In the genomic region with DNA sequence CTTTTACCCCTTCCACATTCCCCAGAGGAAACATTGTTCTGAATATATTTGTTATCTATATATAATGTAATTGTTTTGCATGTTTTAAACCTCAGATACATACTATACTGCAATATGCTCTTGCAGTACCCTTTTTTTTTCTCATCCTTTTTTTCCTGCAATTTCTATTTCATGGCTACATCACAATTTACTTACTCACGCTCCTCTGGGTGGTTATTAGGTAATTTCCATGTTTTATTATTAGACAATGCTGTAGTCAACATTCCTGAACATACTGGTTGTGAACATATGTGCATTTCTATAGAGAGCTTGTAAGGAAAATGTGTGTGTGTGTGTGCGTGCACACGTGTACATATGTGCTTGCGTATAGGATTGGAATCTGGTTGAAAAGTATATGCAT, we compare ENCODE assay signal across 1 cellular context.
TF ChIP-seq lines count a peak whose summit lies in the region.

No MANE protein-coding gene starts in this region.

TF ChIP-seq in SK-N-SH, 30 proteins besides CTCF, POLR2A, EP300 and RAD21 (continued from another document):
- TF ChIP-seq, protein P1, sequence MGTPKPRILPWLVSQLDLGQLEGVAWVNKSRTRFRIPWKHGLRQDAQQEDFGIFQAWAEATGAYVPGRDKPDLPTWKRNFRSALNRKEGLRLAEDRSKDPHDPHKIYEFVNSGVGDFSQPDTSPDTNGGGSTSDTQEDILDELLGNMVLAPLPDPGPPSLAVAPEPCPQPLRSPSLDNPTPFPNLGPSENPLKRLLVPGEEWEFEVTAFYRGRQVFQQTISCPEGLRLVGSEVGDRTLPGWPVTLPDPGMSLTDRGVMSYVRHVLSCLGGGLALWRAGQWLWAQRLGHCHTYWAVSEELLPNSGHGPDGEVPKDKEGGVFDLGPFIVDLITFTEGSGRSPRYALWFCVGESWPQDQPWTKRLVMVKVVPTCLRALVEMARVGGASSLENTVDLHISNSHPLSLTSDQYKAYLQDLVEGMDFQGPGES (IDR thresholded peaks at IDR 0.05; ENCODE audit: low read depth, low read length) = no peak
- TF ChIP-seq, protein P2, sequence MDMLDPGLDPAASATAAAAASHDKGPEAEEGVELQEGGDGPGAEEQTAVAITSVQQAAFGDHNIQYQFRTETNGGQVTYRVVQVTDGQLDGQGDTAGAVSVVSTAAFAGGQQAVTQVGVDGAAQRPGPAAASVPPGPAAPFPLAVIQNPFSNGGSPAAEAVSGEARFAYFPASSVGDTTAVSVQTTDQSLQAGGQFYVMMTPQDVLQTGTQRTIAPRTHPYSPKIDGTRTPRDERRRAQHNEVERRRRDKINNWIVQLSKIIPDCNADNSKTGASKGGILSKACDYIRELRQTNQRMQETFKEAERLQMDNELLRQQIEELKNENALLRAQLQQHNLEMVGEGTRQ (IDR thresholded peaks at IDR 0.05; ENCODE audit: borderline replicate concordance, low read depth, low read length) = no peak
- TF ChIP-seq, protein P3, sequence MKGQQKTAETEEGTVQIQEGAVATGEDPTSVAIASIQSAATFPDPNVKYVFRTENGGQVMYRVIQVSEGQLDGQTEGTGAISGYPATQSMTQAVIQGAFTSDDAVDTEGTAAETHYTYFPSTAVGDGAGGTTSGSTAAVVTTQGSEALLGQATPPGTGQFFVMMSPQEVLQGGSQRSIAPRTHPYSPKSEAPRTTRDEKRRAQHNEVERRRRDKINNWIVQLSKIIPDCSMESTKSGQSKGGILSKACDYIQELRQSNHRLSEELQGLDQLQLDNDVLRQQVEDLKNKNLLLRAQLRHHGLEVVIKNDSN (IDR thresholded peaks at IDR 0.05; ENCODE audit: borderline replicate concordance, low read depth) = no peak
- no peak for TF ChIP-seq GATA2 (CRISPR knock-in tag; IDR thresholded peaks at IDR 0.05)
- TF ChIP-seq, protein P4, sequence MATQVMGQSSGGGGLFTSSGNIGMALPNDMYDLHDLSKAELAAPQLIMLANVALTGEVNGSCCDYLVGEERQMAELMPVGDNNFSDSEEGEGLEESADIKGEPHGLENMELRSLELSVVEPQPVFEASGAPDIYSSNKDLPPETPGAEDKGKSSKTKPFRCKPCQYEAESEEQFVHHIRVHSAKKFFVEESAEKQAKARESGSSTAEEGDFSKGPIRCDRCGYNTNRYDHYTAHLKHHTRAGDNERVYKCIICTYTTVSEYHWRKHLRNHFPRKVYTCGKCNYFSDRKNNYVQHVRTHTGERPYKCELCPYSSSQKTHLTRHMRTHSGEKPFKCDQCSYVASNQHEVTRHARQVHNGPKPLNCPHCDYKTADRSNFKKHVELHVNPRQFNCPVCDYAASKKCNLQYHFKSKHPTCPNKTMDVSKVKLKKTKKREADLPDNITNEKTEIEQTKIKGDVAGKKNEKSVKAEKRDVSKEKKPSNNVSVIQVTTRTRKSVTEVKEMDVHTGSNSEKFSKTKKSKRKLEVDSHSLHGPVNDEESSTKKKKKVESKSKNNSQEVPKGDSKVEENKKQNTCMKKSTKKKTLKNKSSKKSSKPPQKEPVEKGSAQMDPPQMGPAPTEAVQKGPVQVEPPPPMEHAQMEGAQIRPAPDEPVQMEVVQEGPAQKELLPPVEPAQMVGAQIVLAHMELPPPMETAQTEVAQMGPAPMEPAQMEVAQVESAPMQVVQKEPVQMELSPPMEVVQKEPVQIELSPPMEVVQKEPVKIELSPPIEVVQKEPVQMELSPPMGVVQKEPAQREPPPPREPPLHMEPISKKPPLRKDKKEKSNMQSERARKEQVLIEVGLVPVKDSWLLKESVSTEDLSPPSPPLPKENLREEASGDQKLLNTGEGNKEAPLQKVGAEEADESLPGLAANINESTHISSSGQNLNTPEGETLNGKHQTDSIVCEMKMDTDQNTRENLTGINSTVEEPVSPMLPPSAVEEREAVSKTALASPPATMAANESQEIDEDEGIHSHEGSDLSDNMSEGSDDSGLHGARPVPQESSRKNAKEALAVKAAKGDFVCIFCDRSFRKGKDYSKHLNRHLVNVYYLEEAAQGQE (IDR thresholded peaks at IDR 0.05; ENCODE audit: low read depth, low read length) = no peak
- no peak for TF ChIP-seq RCOR1 (IDR thresholded peaks at IDR 0.05; ENCODE audit: low read length)
- TF ChIP-seq SMC3 (IDR thresholded peaks at IDR 0.05; ENCODE audit: low read depth, low read length) = no peak
- no peak for TF ChIP-seq TAF1 (IDR thresholded peaks at IDR 0.05; ENCODE audit: borderline replicate concordance, low read depth, low read length)
